ENCODE assay signal across 16 cellular contexts in the genomic region with DNA sequence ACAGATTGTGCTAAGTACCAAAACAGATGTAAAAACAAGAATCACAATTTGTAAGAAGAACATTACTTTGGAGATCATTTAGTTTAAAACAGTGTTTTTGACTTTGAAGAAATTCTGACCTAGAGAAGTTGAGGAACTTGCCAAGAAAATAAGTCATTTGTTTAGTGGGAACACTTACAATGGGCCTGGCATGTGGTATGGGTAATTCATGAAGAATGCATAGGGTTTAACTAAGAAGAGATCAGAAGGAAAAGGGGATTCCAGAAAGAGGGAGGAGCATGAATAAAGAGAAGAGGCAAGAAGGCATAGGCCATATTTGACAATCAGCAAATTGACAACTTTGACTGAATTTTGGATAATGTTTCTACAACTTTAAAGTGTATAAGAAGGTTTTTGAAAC. TPM values are rescaled to one million over a fixed set of nuclear protein-coding genes. Genes with fewer than 3 reads are reported as not detected.
A peak's percentile ranks its signal among the peaks of the same experiment; 100 is the strongest.
DNase-seq lines count a peak whose midpoint lies in the region; ATAC-seq and TF ChIP-seq lines count a peak whose summit lies in the region.
"Had no signal": no experiment of that assay in that cellular context is flagged by ENCODE, and none has a peak within 500 bp of the region (broad histone marks: within the 10 kb centered on the region; RNA-seq: fewer than 3 reads in every experiment).

No MANE protein-coding gene starts in this region.

- H4K8ac ChIP-seq in neuronal stem cell (ENCODE audit: low read depth, low read length), result no peak overlapping the region

- ATAC-seq in GM18909 (IDR thresholded peaks at IDR 0.05; ENCODE audit: poor library complexity, unreplicated experiment), result no peak

- no peak overlapping the region for H2BK5ac ChIP-seq in neuronal stem cell (ENCODE audit: low read length)

- DNase-seq in AG20443 (ENCODE audit: low spot score) (peak; percentile 13), M059J (ENCODE audit: low read depth) (peak; percentile 39), choroid plexus epithelial cell (ENCODE audit: low read depth) (peak; percentile 57), neuronal stem cell (ENCODE audit: low spot score) (no peak), NCI-H2227 treated with DMSO at 0.1 percent for 48 hours (lab: John Stamatoyannopoulos, UW) (no peak), NCI-H2081 treated with DMSO at 0.1 percent for 48 hours (lab: John Stamatoyannopoulos, UW) (no peak)
- DNase-seq in activated CD4-positive, CD25-positive, alpha-beta regulatory T cell (lab: John Stamatoyannopoulos, UW), result no peak
- DNase-seq: activated CD4-positive, alpha-beta T cell treated with anti-CD3 and anti-CD28 coated beads for 48 hours; activated naive CD4-positive, alpha-beta T cell treated with Interleukin-2 at 50 U/mL for 16 hours; foreskin melanocyte; GDM1; NCI-H1092; Peyer's patch; sigmoid colon had no signal

- H3K4ac ChIP-seq in neuronal stem cell (ENCODE audit: low read length), result no peak overlapping the region

- H3K27ac ChIP-seq in neuronal stem cell (replicated peaks; ENCODE audit: low read length), result no peak overlapping the region
- H3K27ac ChIP-seq: cardiac muscle cell, Peyer's patch, sigmoid colon had no signal

- no peak overlapping the region for H3K23ac ChIP-seq in neuronal stem cell (ENCODE audit: low read depth, low read length, poor library complexity)

- H3K4me2 ChIP-seq in neuronal stem cell (ENCODE audit: insufficient read depth, low read length, poor library complexity, severe bottlenecking), result no peak overlapping the region

- peak overlapping the region; percentile 36 for H2AFZ ChIP-seq in neuronal stem cell (ENCODE audit: low read length)

- no peak overlapping the region for H3K9ac ChIP-seq in neuronal stem cell (ENCODE audit: low read depth, low read length, poor library complexity)

- no peaks in the 10 kb centered on the region for H3K27me3 ChIP-seq in neuronal stem cell (ENCODE audit: control insufficient read depth in 3 of 3, insufficient read depth in 3 of 3, low read depth in 1 of 3, low read length in 3 of 3)
- H3K27me3 ChIP-seq: cardiac muscle cell, Peyer's patch, sigmoid colon had no signal

- H3K4me3 ChIP-seq in choroid plexus epithelial cell (ENCODE audit: low read depth, low read length) (no peak overlapping the region), neuronal stem cell (ENCODE audit: low read length in 2 of 2) (no peak overlapping the region)
- H3K4me3 ChIP-seq: cardiac muscle cell, Peyer's patch, sigmoid colon had no signal

- no peak for TF ChIP-seq CTCF in choroid plexus epithelial cell (conservative IDR thresholded peaks at IDR 0.05; ENCODE audit: low read depth, low read length)

- H3K36me3 ChIP-seq in neuronal stem cell (replicated peaks in 1 of 2; ENCODE audit: control insufficient read depth in 2 of 2, insufficient read depth in 2 of 2, low read length in 2 of 2), result no peaks in the 10 kb centered on the region
- H3K36me3 ChIP-seq: cardiac muscle cell, Peyer's patch, sigmoid colon had no signal

- no peak overlapping the region for H3K18ac ChIP-seq in neuronal stem cell (ENCODE audit: low read length)

- no peak overlapping the region for H2BK120ac ChIP-seq in neuronal stem cell (ENCODE audit: low read depth, low read length)

- H4K91ac ChIP-seq in neuronal stem cell (ENCODE audit: low read depth, low read length, poor library complexity), result no peak overlapping the region

- H3K4me1 ChIP-seq in neuronal stem cell (ENCODE audit: control insufficient read depth in 2 of 2, insufficient read depth in 1 of 2, low read depth in 1 of 2, low read length in 2 of 2), result no peaks in the 10 kb centered on the region
- H3K4me1 ChIP-seq: Peyer's patch had no signal

- H2BK15ac ChIP-seq in neuronal stem cell (ENCODE audit: low read length), result no peak overlapping the region

- H3K79me1 ChIP-seq in neuronal stem cell (ENCODE audit: low read depth, low read length), result no peaks in the 10 kb centered on the region

- H3K9me3 ChIP-seq in neuronal stem cell (replicated peaks in 1 of 2; ENCODE audit: control insufficient read depth in 2 of 2, insufficient read depth in 1 of 2, low read depth in 1 of 2, low read length in 2 of 2), result no peaks in the 10 kb centered on the region
- H3K9me3 ChIP-seq: Peyer's patch, sigmoid colon had no signal

- no peak overlapping the region for H3K14ac ChIP-seq in neuronal stem cell (ENCODE audit: low read length)

- H2AK5ac ChIP-seq in neuronal stem cell (ENCODE audit: low read depth, low read length), result no peak overlapping the region

- H2BK12ac ChIP-seq in neuronal stem cell (ENCODE audit: low read length), result no peak overlapping the region

RNA-seq across cellular contexts. Expression of gene LMBRD1, which starts 30.7 kb away (rescaled TPM):
- total RNA-seq in M059J (2014; rRNA removed; shearing (Covaris generic)), result 25.2 and 30.3 TPM in 2 replicates
- polyA plus RNA-seq in neuronal stem cell (2013, experiment 1 of 2), result 24.5 TPM
- polyA plus RNA-seq in neuronal stem cell (2013, experiment 2 of 2), result 24.3 TPM

RNA-seq across cellular contexts. Expression of gene COL19A1, which starts 38.9 kb away (rescaled TPM):
- total RNA-seq in M059J (2014; rRNA removed; shearing (Covaris generic)), result not detected in 2 replicates
- 0.26 TPM for polyA plus RNA-seq in neuronal stem cell (2013, experiment 1 of 2)
- 0.26 TPM for polyA plus RNA-seq in neuronal stem cell (2013, experiment 2 of 2)

Comparison
In these comparisons a context has a peak if more than half of its experiments do, and no peak if none do; other contexts are left out.
1. DNase-seq: peak in AG20443 (single experiment), M059J (single experiment) and choroid plexus epithelial cell (single experiment); none in neuronal stem cell (single experiment), activated CD4-positive, CD25-positive, alpha-beta regulatory T cell (0 of 4), NCI-H2227 treated with DMSO at 0.1 percent for 48 hours (single experiment) and NCI-H2081 treated with DMSO at 0.1 percent for 48 hours (single experiment).